In the genomic region with DNA sequence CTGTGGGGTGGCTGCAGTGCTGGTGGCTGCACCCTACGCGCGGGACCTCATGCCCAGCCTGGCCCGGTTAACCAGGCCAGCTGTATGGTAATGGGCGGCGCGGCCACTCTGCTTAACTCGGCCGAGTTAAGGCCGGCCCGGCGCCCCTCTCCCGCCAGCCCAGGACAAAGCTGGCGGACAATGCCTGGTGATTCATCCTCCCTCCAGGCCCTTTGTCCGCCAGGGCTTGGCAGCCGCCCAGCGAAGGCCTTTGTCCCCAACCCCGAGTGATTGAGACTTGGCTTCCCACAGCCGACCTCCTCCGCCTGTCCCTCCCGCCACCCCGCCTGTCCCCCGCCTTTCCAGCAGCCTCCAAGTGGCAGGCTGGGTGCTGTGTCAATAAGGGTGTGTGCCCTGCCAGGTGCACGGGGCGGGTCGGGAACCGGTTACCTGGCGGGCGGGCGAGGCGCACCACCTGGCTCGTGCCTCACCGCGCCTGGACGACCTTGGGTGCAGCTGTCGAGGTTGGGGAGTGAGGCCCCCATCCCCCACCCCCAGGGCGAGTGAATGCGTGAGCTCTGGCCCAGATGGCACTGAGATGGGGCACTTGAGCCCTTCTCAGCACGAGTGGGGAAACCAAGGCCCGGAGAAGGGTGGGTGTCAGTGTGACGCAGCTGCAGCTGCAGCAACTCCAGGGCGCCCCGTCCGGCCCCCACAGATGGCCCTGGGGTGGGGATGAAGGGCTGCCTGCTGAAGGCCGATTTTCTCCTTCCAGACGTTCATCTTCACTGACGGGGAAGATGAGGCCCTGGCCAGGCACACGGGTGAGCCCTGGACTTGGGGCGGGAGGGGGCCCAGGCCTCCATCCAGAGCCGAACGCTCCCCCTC, we compare ENCODE assay signal across 9 cellular contexts. TPM values are rescaled to one million over a fixed set of nuclear protein-coding genes. Genes with fewer than 3 reads are reported as not detected.
DNase-seq lines count a peak whose midpoint lies in the region; ATAC-seq, FAIRE-seq and TF ChIP-seq lines count a peak whose summit lies in the region.
"Had no signal": no experiment of that assay in that cellular context is flagged by ENCODE, and none has a peak within 500 bp of the region (broad histone marks: within the 10 kb centered on the region; RNA-seq: fewer than 3 reads in every experiment).

No MANE protein-coding gene starts in this region.

- TF ChIP-seq CTCF in RWPE2 (IDR thresholded peaks at IDR 0.05; ENCODE audit: poor library complexity, severe bottlenecking) (no peak), epithelial cell of esophagus (IDR thresholded peaks at IDR 0.05; ENCODE audit: insufficient read depth, low read depth, low read length, missing control alignments) (no peak), uterus (IDR thresholded peaks at IDR 0.05) (no peak)

- H3K4me3 ChIP-seq in RWPE2 (ENCODE audit: severe bottlenecking) (no peak overlapping the region), epithelial cell of esophagus (ENCODE audit: low read length) (peak overlapping the region; percentile 25), mesodermal cell (ENCODE audit: extremely low read depth, insufficient read depth, low read length, poor library complexity, severe bottlenecking) (no peak overlapping the region), uterus (no peak overlapping the region)

- WGBS in mesodermal cell (ENCODE audit: insufficient coverage in 2 of 2), 2 experiments: 36 to 43% methylated on average over 33 to 40 of the region's 51 CpGs

- no peak for FAIRE-seq in GM12892 (lab: Jason Lieb, UNC)

- H3K36me3 ChIP-seq in RWPE2 (ENCODE audit: low read depth) (no peaks in the 10 kb centered on the region), mesodermal cell (ENCODE audit: control insufficient read depth, insufficient read depth, low read length) (peaks cover 26% of the 10 kb centered on the region), uterus (no peaks in the 10 kb centered on the region)

- TF ChIP-seq POLR2A in uterus (IDR thresholded peaks at IDR 0.05) (no peak), GM12892 (IDR thresholded peaks at IDR 0.05; ENCODE audit: low read depth, low read length) (no peak)

- H3K9me3 ChIP-seq in RWPE2 (ENCODE audit: severe bottlenecking) (no peaks in the 10 kb centered on the region), mesodermal cell (ENCODE audit: control insufficient read depth, low read length) (no peaks in the 10 kb centered on the region), uterus (no peaks in the 10 kb centered on the region)

- H3K4me1 ChIP-seq in RWPE2 (ENCODE audit: insufficient read depth, poor library complexity, severe bottlenecking) (peaks cover 51% of the 10 kb centered on the region), mesodermal cell (ENCODE audit: control insufficient read depth, insufficient read depth, low read length, poor library complexity, severe bottlenecking) (peaks cover 49% of the 10 kb centered on the region), uterus (peaks cover 0 to 21% of the 10 kb centered on the region in 2 donors)

- H3K27me3 ChIP-seq in RWPE2 (ENCODE audit: insufficient read depth, poor library complexity, severe bottlenecking): no peaks in the 10 kb centered on the region
- peaks cover 0 to 10% of the 10 kb centered on the region in 2 donors for H3K27me3 ChIP-seq in uterus

- intact Hi-C loops in uterus (cut with DNase I; ENCODE audit: low total_unique reads): no loop called here

- H3K27ac ChIP-seq in RWPE2 (ENCODE audit: poor library complexity, severe bottlenecking): peak overlapping the region; percentile 95
- H3K27ac ChIP-seq in mesodermal cell (ENCODE audit: low read depth, low read length, severe bottlenecking): peak overlapping the region; percentile 10
- H3K27ac ChIP-seq in uterus: peak overlapping the region; percentile 67

- peak in 4 of 6 experiments; percentile 19 to 46 (median 34) for DNase-seq in stimulated activated naive CD4-positive, alpha-beta T cell (lab: John Stamatoyannopoulos, UW)
- DNase-seq in stimulated activated naive CD4-positive, alpha-beta T cell treated with Interleukin-2 at 50 U/mL for 16 hours (lab: John Stamatoyannopoulos, UW): no peak
- DNase-seq in RWPE2 (ENCODE audit: low spot score) (no peak), epithelial cell of esophagus (ENCODE audit: low read depth) (peak; percentile 85), uterus (peak; percentile 62 to 67), GM12892 (ENCODE audit: insufficient read length) (no peak)

- ATAC-seq in RWPE2 (ENCODE audit: low read depth) (peak; percentile 28), GM21723 (IDR thresholded peaks at IDR 0.05; ENCODE audit: unreplicated experiment) (no peak)

RNA-seq across cellular contexts. Expression of gene LFNG, which starts 4.6 kb away (rescaled TPM):
- 20.5 TPM for polyA plus RNA-seq in mesodermal cell (2013, experiment 1 of 2)
- polyA plus RNA-seq in mesodermal cell (2013, experiment 2 of 2): 13.8 TPM
- 10 to 100 TPM in 2 of 4 donors, 1 to 10 TPM in 1, not detected in 1; 2.3 to 30.5 (median 26.5) TPM for total RNA-seq in uterus
- 0.17 TPM for polyA plus RNA-seq in GM12892 (2012; ENCODE audit: missing spikeins)

RNA-seq across cellular contexts. Expression of gene BRAT1, which starts 31.1 kb away (rescaled TPM):
- 30.2 TPM for polyA plus RNA-seq in mesodermal cell (2013, experiment 1 of 2)
- 23.1 TPM for polyA plus RNA-seq in mesodermal cell (2013, experiment 2 of 2)
- 10 to 100 TPM; 10.3 to 44.3 (median 36.0) TPM for total RNA-seq in uterus
- polyA plus RNA-seq in GM12892 (2012; ENCODE audit: missing spikeins): 7.6 TPM

RNA-seq across cellular contexts. Expression of gene IQCE, which starts 34.6 kb away (rescaled TPM):
- polyA plus RNA-seq in mesodermal cell (2013, experiment 1 of 2): 9.3 TPM
- polyA plus RNA-seq in mesodermal cell (2013, experiment 2 of 2): 9.6 TPM
- total RNA-seq in uterus: 10 to 100 TPM in 3 of 4 donors, 1 to 10 TPM in 1; 6.8 to 28.0 (median 16.9) TPM
- polyA plus RNA-seq in GM12892 (2012; ENCODE audit: missing spikeins): 2.7 TPM

RNA-seq across cellular contexts. Expression of gene GRIFIN, which starts 48.0 kb away (rescaled TPM):
- polyA plus RNA-seq in mesodermal cell (2013, experiment 1 of 2): not detected
- polyA plus RNA-seq in mesodermal cell (2013, experiment 2 of 2): not detected
- total RNA-seq in uterus: not detected
- polyA plus RNA-seq in GM12892 (2012; ENCODE audit: missing spikeins): not detected
- total RNA-seq: activated CD8-positive, alpha-beta memory T cell treated with anti-CD3 and anti-CD28 coated beads for 36 hours had no signal

Comparison
In these comparisons a context has a peak if more than half of its experiments do, and no peak if none do; other contexts are left out.
1. DNase-seq: peak in stimulated activated naive CD4-positive, alpha-beta T cell (4 of 6), epithelial cell of esophagus (single experiment) and uterus (2 of 2); none in stimulated activated naive CD4-positive, alpha-beta T cell treated with Interleukin-2 at 50 U/mL for 16 hours (single experiment), RWPE2 (single experiment) and GM12892 (single experiment).
2. H3K27ac ChIP-seq: peak in every context shown above with its lines; median percentile 95 in RWPE2; 67 in uterus; 10 in mesodermal cell.